Comparison of ENCODE assay signal across 1 cellular context in the genomic region with DNA sequence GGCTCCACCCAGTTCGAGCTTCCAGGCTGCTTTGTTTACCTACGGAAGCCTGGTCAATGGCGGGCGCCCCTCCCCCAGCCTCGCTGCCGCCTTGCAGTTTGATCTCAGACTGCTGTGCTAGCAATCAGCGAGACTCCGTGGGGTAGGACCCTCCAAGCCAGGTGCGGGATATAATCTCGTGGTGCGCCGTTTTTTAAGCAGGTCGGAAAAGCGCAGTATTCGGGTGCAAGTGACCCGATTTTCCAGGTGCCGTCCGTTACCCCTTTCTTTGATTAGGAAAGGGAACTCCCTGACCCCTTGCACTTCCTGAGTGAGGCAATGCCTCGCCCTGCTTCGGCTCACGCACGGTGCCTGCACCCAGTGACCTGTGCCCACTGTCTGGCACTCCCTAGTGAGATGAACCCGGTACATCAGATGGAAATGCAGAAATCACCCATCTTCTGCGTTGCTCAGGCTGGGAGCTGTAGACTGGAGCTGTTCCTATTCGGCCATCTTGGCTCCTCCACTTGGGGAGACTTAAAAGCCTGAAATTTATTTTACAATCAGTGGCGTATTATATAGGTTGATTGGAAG.
TF ChIP-seq lines count a peak whose summit lies in the region.
"Not testable (repeated sequence)": the region's sequence is repeated elsewhere in the genome, so short reads cannot be mapped to it uniquely, and the experiment has no call there.

No MANE protein-coding gene starts in this region.

TF ChIP-seq in K562, 482 proteins besides CTCF, POLR2A, EP300 and RAD21 (continued from another document and continues in another):
- TF ChIP-seq MGA (IDR thresholded peaks at IDR 0.05) (peak; percentile 41), NFRKB (IDR thresholded peaks at IDR 0.05; ENCODE audit: low read depth) (peak; percentile 96; the same call in 1 of the 2 replicates), SUPT5H (IDR thresholded peaks at IDR 0.05) (peak; percentile 43; the same call in 1 of the 2 replicates), RBFOX2 (IDR thresholded peaks at IDR 0.05; ENCODE audit: low read depth, low read length) (peak; percentile 69), MNT (conservative IDR thresholded peaks at IDR 0.05) (peak; percentile 37 to 65; a peak in 3 of 4 replicates), GTF2A2 (tag; IDR thresholded peaks at IDR 0.05) (peak; percentile 77), ZNF639 (CRISPR knock-in tag; conservative IDR thresholded peaks at IDR 0.05 in 1 of 2, IDR thresholded peaks at IDR 0.05 in 1 of 2) (0 out of 4 replicates have a peak, but pooled peaks of 1 of the 2 experiments have one; percentile 24), NFIC (IDR thresholded peaks at IDR 0.05) (0 out of 2 replicates have a peak, but pooled peaks have one; percentile 4), CXXC5 (CRISPR knock-in tag; IDR thresholded peaks at IDR 0.05) (peak; percentile 66), RB1 (IDR thresholded peaks at IDR 0.05; ENCODE audit: low read depth) (0 out of 2 replicates have a peak, but pooled peaks have one; percentile 39), L3MBTL2 (IDR thresholded peaks at IDR 0.05) (peak; percentile 33; the same call in 1 of the 2 replicates), MTA3 (IDR thresholded peaks at IDR 0.05; ENCODE audit: borderline replicate concordance) (peak; percentile 75; the same call in 1 of the 2 replicates), TFAP4 (CRISPR knock-in tag; IDR thresholded peaks at IDR 0.05; ENCODE audit: borderline replicate concordance) (peak; percentile 27; the same call in 1 of the 2 replicates), POLR2H (tag; IDR thresholded peaks at IDR 0.05; ENCODE audit: low read depth) (peak; percentile 78), CC2D1A (IDR thresholded peaks at IDR 0.05) (0 out of 2 replicates have a peak, but pooled peaks have one; percentile 12), CEBPG (tag; conservative IDR thresholded peaks at IDR 0.05 in 1 of 2, IDR thresholded peaks at IDR 0.05 in 1 of 2) (peak in 1 of 2 experiments; percentile 54; a peak in 1 of 4 replicates), TRIM24 (IDR thresholded peaks at IDR 0.05) (0 out of 4 replicates have a peak, but pooled peaks of 1 of the 2 experiments have one; percentile 41), NR2C2 (tag; IDR thresholded peaks at IDR 0.05) (peak; percentile 46; the same call in 1 of the 2 replicates)
- not testable (repeated sequence) for TF ChIP-seq CEBPG, NR2C2 (CRISPR knock-in tag; IDR thresholded peaks at IDR 0.05)
- TF ChIP-seq, protein P1, sequence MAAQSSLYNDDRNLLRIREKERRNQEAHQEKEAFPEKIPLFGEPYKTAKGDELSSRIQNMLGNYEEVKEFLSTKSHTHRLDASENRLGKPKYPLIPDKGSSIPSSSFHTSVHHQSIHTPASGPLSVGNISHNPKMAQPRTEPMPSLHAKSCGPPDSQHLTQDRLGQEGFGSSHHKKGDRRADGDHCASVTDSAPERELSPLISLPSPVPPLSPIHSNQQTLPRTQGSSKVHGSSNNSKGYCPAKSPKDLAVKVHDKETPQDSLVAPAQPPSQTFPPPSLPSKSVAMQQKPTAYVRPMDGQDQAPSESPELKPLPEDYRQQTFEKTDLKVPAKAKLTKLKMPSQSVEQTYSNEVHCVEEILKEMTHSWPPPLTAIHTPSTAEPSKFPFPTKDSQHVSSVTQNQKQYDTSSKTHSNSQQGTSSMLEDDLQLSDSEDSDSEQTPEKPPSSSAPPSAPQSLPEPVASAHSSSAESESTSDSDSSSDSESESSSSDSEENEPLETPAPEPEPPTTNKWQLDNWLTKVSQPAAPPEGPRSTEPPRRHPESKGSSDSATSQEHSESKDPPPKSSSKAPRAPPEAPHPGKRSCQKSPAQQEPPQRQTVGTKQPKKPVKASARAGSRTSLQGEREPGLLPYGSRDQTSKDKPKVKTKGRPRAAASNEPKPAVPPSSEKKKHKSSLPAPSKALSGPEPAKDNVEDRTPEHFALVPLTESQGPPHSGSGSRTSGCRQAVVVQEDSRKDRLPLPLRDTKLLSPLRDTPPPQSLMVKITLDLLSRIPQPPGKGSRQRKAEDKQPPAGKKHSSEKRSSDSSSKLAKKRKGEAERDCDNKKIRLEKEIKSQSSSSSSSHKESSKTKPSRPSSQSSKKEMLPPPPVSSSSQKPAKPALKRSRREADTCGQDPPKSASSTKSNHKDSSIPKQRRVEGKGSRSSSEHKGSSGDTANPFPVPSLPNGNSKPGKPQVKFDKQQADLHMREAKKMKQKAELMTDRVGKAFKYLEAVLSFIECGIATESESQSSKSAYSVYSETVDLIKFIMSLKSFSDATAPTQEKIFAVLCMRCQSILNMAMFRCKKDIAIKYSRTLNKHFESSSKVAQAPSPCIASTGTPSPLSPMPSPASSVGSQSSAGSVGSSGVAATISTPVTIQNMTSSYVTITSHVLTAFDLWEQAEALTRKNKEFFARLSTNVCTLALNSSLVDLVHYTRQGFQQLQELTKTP (IDR thresholded peaks at IDR 0.05; ENCODE audit: low read depth in 1 of 2, partially characterized antibody in 2 of 2): peak in 1 of 2 experiments; percentile 38
